ENCODE assay signal across 8 cellular contexts in genomic region chr14:105470812-105471771, GRCh38. TPM values are rescaled to one million over a fixed set of nuclear protein-coding genes. Genes with fewer than 3 reads are reported as not detected.
DNase-seq lines count a peak whose midpoint lies in the region; ATAC-seq, FAIRE-seq and TF ChIP-seq lines count a peak whose summit lies in the region.

No MANE protein-coding gene starts in this region.

- TF ChIP-seq POLR2A in HepG2 (IDR thresholded peaks at IDR 0.05; ENCODE audit: insufficient read depth in 1 of 2, low read depth in 2 of 2, low read length in 2 of 2) (peak in 1 of 2 experiments; percentile 34; a peak in 1 of 4 replicates), right lobe of liver (IDR thresholded peaks at IDR 0.05) (no peak), body of pancreas (IDR thresholded peaks at IDR 0.05) (no peak)

- no peak overlapping the region for H3K9ac ChIP-seq in HepG2 (ENCODE audit: insufficient read depth, low read depth, low read length)
- no peak overlapping the region for H3K9ac ChIP-seq in kidney (ENCODE audit: low read length in 2 of 2)

- no peaks in the 10 kb centered on the region for H3K9me3 ChIP-seq in HepG2 (ENCODE audit: low read length)
- H3K9me3 ChIP-seq in right lobe of liver, result no peaks in the 10 kb centered on the region
- H3K9me3 ChIP-seq in ascending aorta, result no peaks in the 10 kb centered on the region
- no peaks in the 10 kb centered on the region for H3K9me3 ChIP-seq in kidney (ENCODE audit: control insufficient read depth in 1 of 2, low read length in 2 of 2)
- H3K9me3 ChIP-seq in body of pancreas, result no peaks in the 10 kb centered on the region

- CTCF ChIA-PET in HepG2 (lab: Yijun Ruan, JAX; ENCODE audit: low intra/inter-chr PET ratio, low total read pairs), result no interaction called here

- no peak overlapping the region for H3K4me3 ChIP-seq in HepG2 (replicated peaks in 1 of 3; ENCODE audit: insufficient read depth in 1 of 3, low read depth in 2 of 3, low read length in 3 of 3)
- no peak overlapping the region for H3K4me3 ChIP-seq in right lobe of liver
- no peak overlapping the region for H3K4me3 ChIP-seq in ascending aorta
- no peak overlapping the region for H3K4me3 ChIP-seq in kidney (ENCODE audit: low read length in 2 of 2)
- no peak overlapping the region for H3K4me3 ChIP-seq in body of pancreas

- H3K27me3 ChIP-seq in HepG2 (ENCODE audit: control insufficient read depth in 1 of 2, insufficient read depth in 2 of 2, low read length in 2 of 2) (peaks cover 0 to 4% of the 10 kb centered on the region in 2 experiments; a peak in 2 of 5 replicates), right lobe of liver (no peaks in the 10 kb centered on the region), ascending aorta (no peaks in the 10 kb centered on the region), body of pancreas (no peaks in the 10 kb centered on the region)

- WGBS in HepG2 (ENCODE audit: low lambda C conversion rate), result 88% methylated on average over 3 of the region's 30 CpGs
- 50% methylated on average over 2 of the region's 30 CpGs for WGBS in right lobe of liver (ENCODE audit: insufficient coverage, low coverage, low lambda C conversion rate, missing lambda C conversion rate)
- WGBS in body of pancreas, 2 donors, result 66 to 85% methylated on average over 4 to 30 of the region's 30 CpGs

- TF ChIP-seq RAD21 in HepG2 (CRISPR knock-in tag; IDR thresholded peaks at IDR 0.05), result 0 out of 2 replicates have a peak, but pooled peaks have one; percentile 32

- H3K4me1 ChIP-seq in HepG2 (ENCODE audit: insufficient read depth, low read length), result peaks cover 19% of the 10 kb centered on the region
- H3K4me1 ChIP-seq in right lobe of liver, result peaks cover 0 to 43% (median 7%) of the 10 kb centered on the region in 4 donors
- H3K4me1 ChIP-seq in ascending aorta, result peaks cover 22 to 40% of the 10 kb centered on the region in 2 donors
- H3K4me1 ChIP-seq in kidney (ENCODE audit: control insufficient read depth in 1 of 2, insufficient read depth in 1 of 2, low read depth in 1 of 2, low read length in 2 of 2), result peaks cover 8 to 37% of the 10 kb centered on the region in 2 donors
- peaks cover 50% of the 10 kb centered on the region for H3K4me1 ChIP-seq in body of pancreas

- TF ChIP-seq EP300 in HepG2 (IDR thresholded peaks at IDR 0.05; ENCODE audit: low read depth in 2 of 2, low read length in 2 of 2) (no peak), HepG2 (CRISPR knock-in tag; IDR thresholded peaks at IDR 0.05; ENCODE audit: borderline replicate concordance) (no peak)

- BruUV-seq in HepG2 (replicated peaks; lab: Mats Ljungman, UMichigan), result no TSS peak

- DNase-seq in HepG2 (ENCODE audit: low spot score) (no peak), right lobe of liver (no peak), ascending aorta (ENCODE audit: low spot score in 2 of 2) (no peak), kidney (no peak), body of pancreas (no peak)

- peaks cover 6 to 8% of the 10 kb centered on the region in 2 experiments; a peak in 1 of 5 replicates for H3K36me3 ChIP-seq in HepG2 (replicated peaks in 1 of 2; ENCODE audit: control insufficient read depth in 1 of 2, insufficient read depth in 2 of 2, low read length in 2 of 2)
- peaks cover 0 to 5% (median 0%) of the 10 kb centered on the region in 4 donors for H3K36me3 ChIP-seq in right lobe of liver
- peaks cover 21 to 23% of the 10 kb centered on the region in 2 donors for H3K36me3 ChIP-seq in ascending aorta
- H3K36me3 ChIP-seq in kidney (ENCODE audit: control insufficient read depth in 1 of 2, insufficient read depth in 2 of 2, low read length in 2 of 2), result no peaks in the 10 kb centered on the region
- H3K36me3 ChIP-seq in body of pancreas (replicated peaks in 1 of 2; ENCODE audit: insufficient read depth in 1 of 2, low read depth in 2 of 2), result no peaks in the 10 kb centered on the region

- TF ChIP-seq CTCF in HepG2 (CRISPR knock-in tag; IDR thresholded peaks at IDR 0.05), result no peak
- TF ChIP-seq CTCF in right lobe of liver (IDR thresholded peaks at IDR 0.05), result no peak
- TF ChIP-seq CTCF in ascending aorta (IDR thresholded peaks at IDR 0.05), result no peak
- TF ChIP-seq CTCF in kidney (IDR thresholded peaks at IDR 0.05; ENCODE audit: borderline replicate concordance, extremely low read depth, insufficient read depth), result no peak
- TF ChIP-seq CTCF in body of pancreas (IDR thresholded peaks at IDR 0.05), result no peak

- ATAC-seq in HepG2 (peak; percentile 29), right lobe of liver (no peak), body of pancreas (no peak), GM21423 (IDR thresholded peaks at IDR 0.05; ENCODE audit: unreplicated experiment) (no peak), HG02642 (IDR thresholded peaks at IDR 0.05; ENCODE audit: poor library complexity, unreplicated experiment) (no peak), HG03521 (IDR thresholded peaks at IDR 0.05; ENCODE audit: unreplicated experiment) (no peak)

- H3K27ac ChIP-seq in HepG2 (ENCODE audit: extremely low read length, insufficient read depth, low read length), result no peak overlapping the region
- H3K27ac ChIP-seq in right lobe of liver, result no peak overlapping the region
- peak overlapping the region; percentile 86 to 96 for H3K27ac ChIP-seq in ascending aorta
- H3K27ac ChIP-seq in kidney (ENCODE audit: low read depth in 2 of 2, low read length in 2 of 2), result peak overlapping the region; percentile 43 to 84
- peak overlapping the region in 2 of 4 donors; percentile 44 to 81 for H3K27ac ChIP-seq in body of pancreas

- H2AFZ ChIP-seq in HepG2 (ENCODE audit: low read length), result no peak overlapping the region

- intact Hi-C loops in HepG2 (cut with micrococcal nuclease; ENCODE audit: unreplicated experiment) (no loop called here), right lobe of liver (cut with DNase I) (no loop called here), ascending aorta (cut with DNase I) (loop anchor here (5.0 to 10.0 kb wide), 3 partner anchors 169 to 379 kb away; partner anchors contain the start of genes BRF1 and BTBD6), kidney (cut with DNase I) (no loop called here), body of pancreas (cut with DNase I) (no loop called here)

- in situ Hi-C loops in HepG2 (cut with HindIII; ENCODE audit: extremely low pct_ligation_motif_present, low pct_unique_long_range_greater_than_20kb), result no loop called here

- FAIRE-seq in HepG2 (lab: Jason Lieb, UNC) (no peak), kidney (lab: Jason Lieb, UNC) (no peak)

- POLR2A ChIA-PET in HepG2 (lab: Yijun Ruan, JAX), result interaction anchor here (1.0 kb wide), 1 partner anchor 15 kb away, joined by 3 read pairs; no protein-coding TSS in a partner anchor

- H3K79me2 ChIP-seq in HepG2 (ENCODE audit: insufficient read depth, low read length), result no peaks in the 10 kb centered on the region

- H4K20me1 ChIP-seq in HepG2 (ENCODE audit: insufficient read depth, low read length), result 0 out of 2 replicates have a peak, but pooled peaks cover 2% of the 10 kb centered on the region

- no peak overlapping the region for H3K4me2 ChIP-seq in HepG2 (ENCODE audit: low read depth, low read length)

RNA-seq across cellular contexts. Expression of gene CRIP2, which starts 3.5 kb away (rescaled TPM):
- total RNA-seq in HepG2 (2016; rRNA removed; fragmentation: Illumina TruSeq; extraction: Trizol) (32.1 and 37.9 TPM in 2 replicates), right lobe of liver (10 to 100 TPM; 11.2 to 50.0 (median 27.5) TPM), ascending aorta (665 TPM), kidney (357 TPM), body of pancreas (10 to 100 TPM; 65.9 to 96.6 TPM)
- 22.2 and 30.3 TPM in 2 replicates for total RNA-seq in HepG2 (2016; cell fraction: cytosol; rRNA removed; fragmentation: Illumina TruSeq; extraction: Trizol; ENCODE audit: low read depth)
- total RNA-seq in HepG2 (2016; cell fraction: insoluble cytoplasmic fraction; rRNA removed; fragmentation: Illumina TruSeq; extraction: Trizol), result 29.1 and 37.9 TPM in 2 replicates
- 30.8 and 36.2 TPM in 2 replicates for total RNA-seq in HepG2 (2016; cell fraction: membrane; rRNA removed; fragmentation: Illumina TruSeq; extraction: Trizol)
- total RNA-seq in HepG2 (2016; cell fraction: nucleus; rRNA removed; fragmentation: Illumina TruSeq; extraction: Trizol), result 14.7 and 15.4 TPM in 2 replicates
- polyA plus RNA-seq in HepG2 (2011; rRNA removed) (18.0 and 31.6 TPM in 2 replicates), kidney (ENCODE audit: insufficient read depth, low read depth, low replicate concordance) (338 TPM)
- 18.1 and 57.4 TPM in 2 replicates for polyA plus RNA-seq in HepG2 (2011; cell fraction: cytosol; rRNA removed)
- polyA plus RNA-seq in HepG2 (2011; cell fraction: nucleus; rRNA removed), result 37.9 and 74.0 TPM in 2 replicates
- 3.6 and 7.4 TPM in 2 replicates for polyA plus RNA-seq in HepG2 (2012)
- 34.0 and 41.4 TPM in 2 replicates for polyA plus RNA-seq in HepG2 (2016; cell fraction: cytosol; fragmentation: Illumina TruSeq; extraction: Trizol; ENCODE audit: low read depth)
- polyA plus RNA-seq in HepG2 (2016; cell fraction: insoluble cytoplasmic fraction; fragmentation: Illumina TruSeq; extraction: Trizol; ENCODE audit: low read depth), result 44.2 and 51.5 TPM in 2 replicates
- 41.2 and 43.7 TPM in 2 replicates for polyA plus RNA-seq in HepG2 (2016; cell fraction: membrane; fragmentation: Illumina TruSeq; extraction: Trizol; ENCODE audit: low read depth)
- polyA plus RNA-seq in HepG2 (2016; cell fraction: nucleus; fragmentation: Illumina TruSeq; extraction: Trizol; ENCODE audit: insufficient read depth, low read depth), result 39.7 and 41.0 TPM in 2 replicates
- 21.4 and 23.6 TPM in 2 replicates for polyA minus RNA-seq in HepG2 (2011; rRNA and poly(A)+ RNA removed; ENCODE audit: low replicate concordance)
- 8.4 and 15.7 TPM in 2 replicates for polyA minus RNA-seq in HepG2 (2011; cell fraction: cytosol; rRNA and poly(A)+ RNA removed)
- polyA minus RNA-seq in HepG2 (2011; cell fraction: nucleus; rRNA and poly(A)+ RNA removed), result 2.2 and 7.5 TPM in 2 replicates

RNA-seq across cellular contexts. Expression of gene CRIP1, which starts 15.6 kb away (rescaled TPM):
- 53.9 and 59.7 TPM in 2 replicates for total RNA-seq in HepG2 (2016; rRNA removed; fragmentation: Illumina TruSeq; extraction: Trizol)
- 18.2 and 27.4 TPM in 2 replicates for total RNA-seq in HepG2 (2016; cell fraction: cytosol; rRNA removed; fragmentation: Illumina TruSeq; extraction: Trizol; ENCODE audit: low read depth)
- 53.1 and 55.2 TPM in 2 replicates for total RNA-seq in HepG2 (2016; cell fraction: insoluble cytoplasmic fraction; rRNA removed; fragmentation: Illumina TruSeq; extraction: Trizol)
- total RNA-seq in HepG2 (2016; cell fraction: membrane; rRNA removed; fragmentation: Illumina TruSeq; extraction: Trizol), result 23.1 and 27.8 TPM in 2 replicates
- total RNA-seq in HepG2 (2016; cell fraction: nucleus; rRNA removed; fragmentation: Illumina TruSeq; extraction: Trizol), result 25.3 and 26.5 TPM in 2 replicates
- polyA plus RNA-seq in HepG2 (2011; rRNA removed), result 59.5 and 62.2 TPM in 2 replicates
- 27.8 and 82.6 TPM in 2 replicates for polyA plus RNA-seq in HepG2 (2011; cell fraction: cytosol; rRNA removed)
- polyA plus RNA-seq in HepG2 (2011; cell fraction: nucleus; rRNA removed), result 47.3 and 55.5 TPM in 2 replicates
- 46.4 and 49.2 TPM in 2 replicates for polyA plus RNA-seq in HepG2 (2012)
- polyA plus RNA-seq in HepG2 (2016; cell fraction: cytosol; fragmentation: Illumina TruSeq; extraction: Trizol; ENCODE audit: low read depth), result 85.4 and 115 TPM in 2 replicates
- 142 and 159 TPM in 2 replicates for polyA plus RNA-seq in HepG2 (2016; cell fraction: insoluble cytoplasmic fraction; fragmentation: Illumina TruSeq; extraction: Trizol; ENCODE audit: low read depth)
- 67.3 and 82.2 TPM in 2 replicates for polyA plus RNA-seq in HepG2 (2016; cell fraction: membrane; fragmentation: Illumina TruSeq; extraction: Trizol; ENCODE audit: low read depth)
- 136 and 137 TPM in 2 replicates for polyA plus RNA-seq in HepG2 (2016; cell fraction: nucleus; fragmentation: Illumina TruSeq; extraction: Trizol; ENCODE audit: insufficient read depth, low read depth)
- 24.8 and 136 TPM in 2 replicates for polyA minus RNA-seq in HepG2 (2011; rRNA and poly(A)+ RNA removed; ENCODE audit: low replicate concordance)
- polyA minus RNA-seq in HepG2 (2011; cell fraction: cytosol; rRNA and poly(A)+ RNA removed), result 20.6 and 28.4 TPM in 2 replicates
- polyA minus RNA-seq in HepG2 (2011; cell fraction: nucleus; rRNA and poly(A)+ RNA removed), result 4.7 and 11.8 TPM in 2 replicates
- 1 to 10 TPM in 5 of 6 experiments, under 1 TPM in 1; 0.79 to 5.4 (median 2.7) TPM for total RNA-seq in right lobe of liver
- 106 TPM for total RNA-seq in ascending aorta
- 381 TPM for total RNA-seq in kidney
- 272 TPM for polyA plus RNA-seq in kidney (ENCODE audit: insufficient read depth, low read depth, low replicate concordance)
- total RNA-seq in body of pancreas, result 1 to 10 TPM; 2.6 to 5.4 TPM

RNA-seq across cellular contexts. Expression of gene TEDC1, which starts 20.0 kb away (rescaled TPM):
- total RNA-seq in HepG2 (2016; rRNA removed; fragmentation: Illumina TruSeq; extraction: Trizol) (20.7 and 27.4 TPM in 2 replicates), right lobe of liver (1 to 10 TPM; 2.2 to 8.1 (median 3.9) TPM), ascending aorta (12.7 TPM), kidney (13.2 TPM), body of pancreas (10 to 100 TPM in 1 of 2 donors, 1 to 10 TPM in 1; 1.6 to 12.2 TPM)
- total RNA-seq in HepG2 (2016; cell fraction: cytosol; rRNA removed; fragmentation: Illumina TruSeq; extraction: Trizol; ENCODE audit: low read depth), result 9.2 and 10.3 TPM in 2 replicates
- total RNA-seq in HepG2 (2016; cell fraction: insoluble cytoplasmic fraction; rRNA removed; fragmentation: Illumina TruSeq; extraction: Trizol), result 21.2 and 28.4 TPM in 2 replicates
- 12.9 and 13.8 TPM in 2 replicates for total RNA-seq in HepG2 (2016; cell fraction: membrane; rRNA removed; fragmentation: Illumina TruSeq; extraction: Trizol)
- total RNA-seq in HepG2 (2016; cell fraction: nucleus; rRNA removed; fragmentation: Illumina TruSeq; extraction: Trizol), result 15.9 and 16.8 TPM in 2 replicates
- polyA plus RNA-seq in HepG2 (2011; rRNA removed) (5.7 and 7.3 TPM in 2 replicates), kidney (ENCODE audit: insufficient read depth, low read depth, low replicate concordance) (6.9 TPM)
- polyA plus RNA-seq in HepG2 (2011; cell fraction: cytosol; rRNA removed), result 4.1 and 10.9 TPM in 2 replicates
- polyA plus RNA-seq in HepG2 (2011; cell fraction: nucleus; rRNA removed), result 20.8 and 27.4 TPM in 2 replicates
- 4.5 and 5.0 TPM in 2 replicates for polyA plus RNA-seq in HepG2 (2012)
- polyA plus RNA-seq in HepG2 (2016; cell fraction: cytosol; fragmentation: Illumina TruSeq; extraction: Trizol; ENCODE audit: low read depth), result 5.8 and 6.5 TPM in 2 replicates
- polyA plus RNA-seq in HepG2 (2016; cell fraction: insoluble cytoplasmic fraction; fragmentation: Illumina TruSeq; extraction: Trizol; ENCODE audit: low read depth), result 20.9 and 21.6 TPM in 2 replicates
- 9.6 and 10.0 TPM in 2 replicates for polyA plus RNA-seq in HepG2 (2016; cell fraction: membrane; fragmentation: Illumina TruSeq; extraction: Trizol; ENCODE audit: low read depth)
- 36.1 and 37.5 TPM in 2 replicates for polyA plus RNA-seq in HepG2 (2016; cell fraction: nucleus; fragmentation: Illumina TruSeq; extraction: Trizol; ENCODE audit: insufficient read depth, low read depth)
- polyA minus RNA-seq in HepG2 (2011; rRNA and poly(A)+ RNA removed; ENCODE audit: low replicate concordance), result 12.1 and 23.1 TPM in 2 replicates
- polyA minus RNA-seq in HepG2 (2011; cell fraction: cytosol; rRNA and poly(A)+ RNA removed), result 2.8 and 5.5 TPM in 2 replicates
- polyA minus RNA-seq in HepG2 (2011; cell fraction: nucleus; rRNA and poly(A)+ RNA removed), result 7.3 and 9.0 TPM in 2 replicates

RNA-seq across cellular contexts. Expression of gene MTA1, which starts 51.5 kb away (rescaled TPM):
- total RNA-seq in HepG2 (2016; rRNA removed; fragmentation: Illumina TruSeq; extraction: Trizol), result 19.1 and 35.2 TPM in 2 replicates
- total RNA-seq in HepG2 (2016; cell fraction: cytosol; rRNA removed; fragmentation: Illumina TruSeq; extraction: Trizol; ENCODE audit: low read depth), result 56.8 and 63.0 TPM in 2 replicates
- total RNA-seq in HepG2 (2016; cell fraction: insoluble cytoplasmic fraction; rRNA removed; fragmentation: Illumina TruSeq; extraction: Trizol), result 14.0 and 38.5 TPM in 2 replicates
- 52.7 and 56.0 TPM in 2 replicates for total RNA-seq in HepG2 (2016; cell fraction: membrane; rRNA removed; fragmentation: Illumina TruSeq; extraction: Trizol)
- total RNA-seq in HepG2 (2016; cell fraction: nucleus; rRNA removed; fragmentation: Illumina TruSeq; extraction: Trizol), result 47.2 and 51.4 TPM in 2 replicates
- polyA plus RNA-seq in HepG2 (2011; rRNA removed), result 85.7 and 85.8 TPM in 2 replicates
- 39.0 and 48.4 TPM in 2 replicates for polyA plus RNA-seq in HepG2 (2011; cell fraction: cytosol; rRNA removed)
- polyA plus RNA-seq in HepG2 (2011; cell fraction: nucleus; rRNA removed), result 409 and 581 TPM in 2 replicates
- 58.3 and 62.1 TPM in 2 replicates for polyA plus RNA-seq in HepG2 (2012)
- polyA plus RNA-seq in HepG2 (2016; cell fraction: cytosol; fragmentation: Illumina TruSeq; extraction: Trizol; ENCODE audit: low read depth), result 51.1 and 53.5 TPM in 2 replicates
- polyA plus RNA-seq in HepG2 (2016; cell fraction: insoluble cytoplasmic fraction; fragmentation: Illumina TruSeq; extraction: Trizol; ENCODE audit: low read depth), result 36.2 and 45.8 TPM in 2 replicates
- polyA plus RNA-seq in HepG2 (2016; cell fraction: membrane; fragmentation: Illumina TruSeq; extraction: Trizol; ENCODE audit: low read depth), result 82.4 and 89.9 TPM in 2 replicates
- 244 and 255 TPM in 2 replicates for polyA plus RNA-seq in HepG2 (2016; cell fraction: nucleus; fragmentation: Illumina TruSeq; extraction: Trizol; ENCODE audit: insufficient read depth, low read depth)
- 53.3 and 73.7 TPM in 2 replicates for polyA minus RNA-seq in HepG2 (2011; rRNA and poly(A)+ RNA removed; ENCODE audit: low replicate concordance)
- 58.3 and 59.6 TPM in 2 replicates for polyA minus RNA-seq in HepG2 (2011; cell fraction: cytosol; rRNA and poly(A)+ RNA removed)
- 88.5 and 90.4 TPM in 2 replicates for polyA minus RNA-seq in HepG2 (2011; cell fraction: nucleus; rRNA and poly(A)+ RNA removed)
- total RNA-seq in right lobe of liver, result 10 to 100 TPM; 18.6 to 45.1 (median 29.2) TPM
- 118 TPM for total RNA-seq in ascending aorta
- 112 TPM for total RNA-seq in kidney
- polyA plus RNA-seq in kidney (ENCODE audit: insufficient read depth, low read depth, low replicate concordance), result 30.4 TPM
- 10 to 100 TPM; 69.8 to 92.6 TPM for total RNA-seq in body of pancreas

RNA-seq across cellular contexts. Expression of gene TMEM121, which starts 55.3 kb away (rescaled TPM):
- total RNA-seq in HepG2 (2016; rRNA removed; fragmentation: Illumina TruSeq; extraction: Trizol) (10.8 and 19.0 TPM in 2 replicates), right lobe of liver (1 to 10 TPM in 5 of 6 experiments, under 1 TPM in 1; 0.74 to 3.2 (median 2.2) TPM), ascending aorta (34.6 TPM), kidney (3.1 TPM), body of pancreas (10 to 100 TPM in 1 of 2 donors, 1 to 10 TPM in 1; 4.2 to 13.8 TPM)
- total RNA-seq in HepG2 (2016; cell fraction: cytosol; rRNA removed; fragmentation: Illumina TruSeq; extraction: Trizol; ENCODE audit: low read depth), result 11.9 and 15.2 TPM in 2 replicates
- 12.1 and 17.9 TPM in 2 replicates for total RNA-seq in HepG2 (2016; cell fraction: insoluble cytoplasmic fraction; rRNA removed; fragmentation: Illumina TruSeq; extraction: Trizol)
- total RNA-seq in HepG2 (2016; cell fraction: membrane; rRNA removed; fragmentation: Illumina TruSeq; extraction: Trizol), result 21.1 and 26.4 TPM in 2 replicates
- 8.8 and 9.1 TPM in 2 replicates for total RNA-seq in HepG2 (2016; cell fraction: nucleus; rRNA removed; fragmentation: Illumina TruSeq; extraction: Trizol)
- polyA plus RNA-seq in HepG2 (2011; rRNA removed) (6.6 and 10.9 TPM in 2 replicates), kidney (ENCODE audit: insufficient read depth, low read depth, low replicate concordance) (4.1 TPM)
- polyA plus RNA-seq in HepG2 (2011; cell fraction: cytosol; rRNA removed), result 11.8 and 25.5 TPM in 2 replicates
- polyA plus RNA-seq in HepG2 (2011; cell fraction: nucleus; rRNA removed), result 16.5 and 16.6 TPM in 2 replicates
- 4.0 and 4.3 TPM in 2 replicates for polyA plus RNA-seq in HepG2 (2012)
- 8.8 and 9.5 TPM in 2 replicates for polyA plus RNA-seq in HepG2 (2016; cell fraction: cytosol; fragmentation: Illumina TruSeq; extraction: Trizol; ENCODE audit: low read depth)
- polyA plus RNA-seq in HepG2 (2016; cell fraction: insoluble cytoplasmic fraction; fragmentation: Illumina TruSeq; extraction: Trizol; ENCODE audit: low read depth), result 8.7 and 9.4 TPM in 2 replicates
- 13.5 TPM in 2 replicates for polyA plus RNA-seq in HepG2 (2016; cell fraction: membrane; fragmentation: Illumina TruSeq; extraction: Trizol; ENCODE audit: low read depth)
- 12.3 and 13.5 TPM in 2 replicates for polyA plus RNA-seq in HepG2 (2016; cell fraction: nucleus; fragmentation: Illumina TruSeq; extraction: Trizol; ENCODE audit: insufficient read depth, low read depth)
- 0.82 and 39.5 TPM in 2 replicates for polyA minus RNA-seq in HepG2 (2011; rRNA and poly(A)+ RNA removed; ENCODE audit: low replicate concordance)
- 12.8 and 13.8 TPM in 2 replicates for polyA minus RNA-seq in HepG2 (2011; cell fraction: cytosol; rRNA and poly(A)+ RNA removed)
- polyA minus RNA-seq in HepG2 (2011; cell fraction: nucleus; rRNA and poly(A)+ RNA removed), result 4.1 and 4.5 TPM in 2 replicates

Comparison
In these comparisons a context has a peak if more than half of its experiments do, and no peak if none do; other contexts are left out.
1. H3K27ac ChIP-seq: peak in ascending aorta (2 of 2) and kidney (2 of 2); none in HepG2 (single experiment) and right lobe of liver (0 of 3).